ENCODE assay signal across 16 cellular contexts in the genomic region with DNA sequence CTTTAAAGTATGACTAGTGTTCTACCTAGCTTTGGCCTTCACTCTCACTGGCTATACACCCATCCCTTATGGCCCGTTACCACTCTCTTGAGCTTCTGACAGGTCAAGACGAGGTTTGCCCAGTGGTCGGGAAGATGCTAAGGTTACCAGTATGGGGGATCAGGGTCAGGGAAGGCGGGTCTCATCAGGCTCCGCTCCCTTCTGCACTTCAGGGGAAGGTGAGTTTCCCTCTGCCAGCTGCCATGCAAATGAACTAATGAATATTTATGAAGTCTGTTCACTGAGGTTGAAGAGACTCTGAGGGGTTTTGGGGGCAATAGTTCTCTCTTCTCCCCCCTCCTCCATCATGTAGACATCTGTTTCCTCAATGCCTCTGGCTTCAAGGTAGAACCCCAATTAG. TPM values are rescaled to one million over a fixed set of nuclear protein-coding genes. Genes with fewer than 3 reads are reported as not detected.
DNase-seq lines count a peak whose midpoint lies in the region; ATAC-seq and TF ChIP-seq lines count a peak whose summit lies in the region.
"Had no signal": no experiment of that assay in that cellular context is flagged by ENCODE, and none has a peak within 500 bp of the region (broad histone marks: within the 10 kb centered on the region; RNA-seq: fewer than 3 reads in every experiment).

No MANE protein-coding gene starts in this region.

- H3K27ac ChIP-seq in SK-N-MC: no peak overlapping the region

- TF ChIP-seq CTCF in type B pancreatic cell (conservative IDR thresholded peaks at IDR 0.05): no peak

- H3K36me3 ChIP-seq in H7 (replicated peaks; ENCODE audit: control insufficient read depth, insufficient read depth, low read length) (no peaks in the 10 kb centered on the region), SK-N-MC (ENCODE audit: insufficient read depth, low read length) (peaks cover 67% of the 10 kb centered on the region; the same call in 1 of the 2 replicates)

- H3K4me1 Mint-ChIP-seq in type B pancreatic cell (ENCODE audit: unreplicated experiment): peaks cover 9% of the 10 kb centered on the region

- ATAC-seq in esophagus mucosa (no peak), GM18511 (IDR thresholded peaks at IDR 0.05; ENCODE audit: unreplicated experiment) (no peak)
- ATAC-seq: K562 had no signal

- no peaks in the 10 kb centered on the region for H3K9me3 Mint-ChIP-seq in type B pancreatic cell
- H3K9me3 Mint-ChIP-seq: HFFc6 had no signal

- DNase-seq in H7: peak; percentile 16
- no peak for DNase-seq in SK-N-MC (ENCODE audit: low read depth, low spot score)
- peak; percentile 18 for DNase-seq in mesenteric fat pad (ENCODE audit: low spot score)
- DNase-seq in type B pancreatic cell (ENCODE audit: extremely low spot score, unreplicated experiment): peak; percentile 31
- no peak for DNase-seq in NCI-H1048 (lab: John Stamatoyannopoulos, UW)
- DNase-seq: BE2C, GOT3, HFFc6, NCI-H1436 treated with DMSO at 0.1 percent for 48 hours, NCI-H2081, NCI-H226, NCI-H748 treated with DMSO at 0.1 percent for 48 hours, SHP77 had no signal

- no peak overlapping the region for H3K4me3 ChIP-seq in H7 (ENCODE audit: insufficient read depth, low read depth, low read length)
- 0 out of 2 replicates have a peak overlapping the region, but pooled peaks have one; percentile 85 for H3K4me3 ChIP-seq in SK-N-MC
- H3K4me3 ChIP-seq: K562 had no signal

- H3K27ac Mint-ChIP-seq in type B pancreatic cell: no peak overlapping the region
- H3K27ac Mint-ChIP-seq: HFFc6 had no signal

- no peak overlapping the region for H3K4me3 Mint-ChIP-seq in type B pancreatic cell
- H3K4me3 Mint-ChIP-seq: HFFc6 had no signal

- H3K9ac ChIP-seq in SK-N-MC (ENCODE audit: insufficient read length): no peak overlapping the region

- H3K9me3 ChIP-seq in SK-N-MC (ENCODE audit: low read depth, low read length): no peaks in the 10 kb centered on the region
- H3K9me3 ChIP-seq: BE2C had no signal

- peaks cover 40% of the 10 kb centered on the region for H3K27me3 ChIP-seq in H7 (ENCODE audit: control insufficient read depth, insufficient read depth, low read length)
- H3K27me3 ChIP-seq: BE2C had no signal

- no peaks in the 10 kb centered on the region for H3K27me3 Mint-ChIP-seq in type B pancreatic cell

- peaks cover 4% of the 10 kb centered on the region for H3K36me3 Mint-ChIP-seq in type B pancreatic cell

RNA-seq across cellular contexts. Expression of a gene that starts 6.6 kb away (rescaled TPM):
- 90.2 and 95.8 TPM in 2 replicates for total RNA-seq in H7 (2014; rRNA removed; shearing (Covaris generic))
- total RNA-seq in mesenteric fat pad: 78.9 TPM
- 35.9 and 63.7 TPM in 2 replicates for total RNA-seq in type B pancreatic cell (ENCODE audit: low replicate concordance)
- 35.3 TPM for total RNA-seq in esophagus mucosa

Comparison
In these comparisons a context has a peak if more than half of its experiments do, and no peak if none do; other contexts are left out.
1. DNase-seq: peak in H7 (single experiment), mesenteric fat pad (single experiment) and type B pancreatic cell (single experiment); none in SK-N-MC (single experiment) and NCI-H1048 (single experiment).